In the genomic region with DNA sequence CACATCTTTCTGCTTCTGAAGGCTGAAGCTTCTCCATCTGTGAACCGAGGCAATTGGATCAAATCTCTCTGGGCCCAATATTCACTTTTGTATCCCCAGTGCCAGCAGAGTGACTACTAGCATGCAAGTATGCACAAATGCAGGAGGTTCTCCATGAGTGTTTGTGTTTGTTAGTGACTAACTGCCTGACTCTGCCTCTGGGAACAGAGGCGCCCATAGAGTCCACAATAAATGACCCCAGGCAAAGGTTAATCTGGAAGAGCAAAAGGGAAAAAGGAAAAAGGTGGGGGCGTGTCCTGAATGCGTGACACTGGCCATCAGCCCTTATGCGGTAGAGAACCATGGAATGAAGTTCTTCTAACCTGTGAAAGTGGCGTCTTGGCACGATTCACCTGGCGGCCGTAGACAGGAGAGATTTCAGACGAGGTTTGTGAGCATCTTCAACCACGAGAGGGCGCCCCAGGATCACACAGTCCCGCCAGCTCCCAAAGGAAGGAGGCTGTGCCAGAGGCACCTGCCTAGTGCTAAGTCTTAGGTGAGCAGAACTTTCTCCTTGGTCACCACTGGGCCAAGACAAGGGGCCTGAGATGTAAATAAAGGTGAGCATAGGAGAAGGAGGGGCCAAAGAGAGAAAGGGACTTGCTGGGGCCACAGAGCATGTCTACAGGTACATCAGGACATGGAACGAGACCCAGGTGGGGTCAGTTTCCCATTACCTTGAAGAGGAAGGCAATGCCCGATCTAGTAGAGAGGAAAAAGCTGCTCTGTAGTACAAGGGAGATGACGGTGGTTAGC, we compare ENCODE assay signal across 8 cellular contexts. TPM values are rescaled to one million over a fixed set of nuclear protein-coding genes. Genes with fewer than 3 reads are reported as not detected.
DNase-seq lines count a peak whose midpoint lies in the region; ATAC-seq and TF ChIP-seq lines count a peak whose summit lies in the region.

No MANE protein-coding gene starts in this region.

- no peaks in the 10 kb centered on the region for H3K27me3 ChIP-seq in BJ (ENCODE audit: control insufficient read depth, insufficient read depth, low read length)

- ATAC-seq in left lobe of liver (peak; percentile 90), HG02852 (IDR thresholded peaks at IDR 0.05; ENCODE audit: unreplicated experiment) (no peak)

- DNase-seq in BJ (ENCODE audit: low read depth) (no peak), HEK293T (ENCODE audit: extremely low spot score) (peak; percentile 68), NCI-H2227 treated with DMSO at 0.1 percent for 48 hours (lab: John Stamatoyannopoulos, UW) (peak; percentile 57), cerebellar cortex (ENCODE audit: low spot score) (peak; percentile 88), left lobe of liver (ENCODE audit: low spot score) (peak; percentile 91)
- peak; percentile 90 for DNase-seq in activated CD4-positive, CD25-positive, alpha-beta regulatory T cell treated with anti-CD3 and anti-CD28 coated beads, Interleukin-2, amount 50 U/mL, for 72 hours
- peak; percentile 73 to 86 for DNase-seq in stimulated activated CD4-positive, alpha-beta T cell treated with anti-CD3 and anti-CD28 coated beads, Interleukin-4, amount 100 ng/mL, for 4 hours

- H3K4me3 ChIP-seq in BJ (ENCODE audit: low read depth, low read length), result no peak overlapping the region

- CTCF ChIA-PET in BJ (lab: Yijun Ruan, JAX) (interaction anchor here (0.7 to 24.4 kb wide), 33 partner anchors 10 to 364 kb away, joined by 3 to 416 read pairs (median 4); no protein-coding TSS in a partner anchor), HEK293T (lab: Yijun Ruan, JAX) (interaction anchor here (0.6 to 4.3 kb wide), 6 partner anchors 12 to 225 kb away, joined by 3 to 23 read pairs (median 5); no protein-coding TSS in a partner anchor)

- TF ChIP-seq CTCF in BJ (IDR thresholded peaks at IDR 0.05; ENCODE audit: insufficient read depth, low read depth, low read length), result peak; percentile 87

- H3K36me3 ChIP-seq in BJ (ENCODE audit: control insufficient read depth, insufficient read depth, low read length), result no peaks in the 10 kb centered on the region

- POLR2A ChIA-PET in BJ (lab: Charles Lee), result no interaction called here
- POLR2A ChIA-PET in HEK293T (lab: Yijun Ruan, JAX), result no interaction called here

TF ChIP-seq in HEK293T, 16 proteins besides CTCF, POLR2A, EP300 and RAD21:
- no peak for TF ChIP-seq FOXA1 (IDR thresholded peaks at IDR 0.05)
- TF ChIP-seq NFRKB (IDR thresholded peaks at IDR 0.05), result no peak
- TF ChIP-seq ARNT (IDR thresholded peaks at IDR 0.05), result no peak
- TF ChIP-seq L3MBTL2 (conservative IDR thresholded peaks at IDR 0.05), result no peak
- TF ChIP-seq ZNF384 (IDR thresholded peaks at IDR 0.05), result no peak
- no peak for TF ChIP-seq SP1 (IDR thresholded peaks at IDR 0.05)
- TF ChIP-seq LEF1 (IDR thresholded peaks at IDR 0.05; ENCODE audit: borderline replicate concordance), result no peak
- TF ChIP-seq TARDBP (IDR thresholded peaks at IDR 0.05), result no peak
- TF ChIP-seq SUZ12 (IDR thresholded peaks at IDR 0.05), result no peak

RNA-seq across cellular contexts. Expression of a gene that starts 44.2 kb away (rescaled TPM):
- 0.45 and 0.67 TPM in 2 replicates for polyA plus RNA-seq in BJ (2011; rRNA removed)
- 0.33 and 0.77 TPM in 2 replicates for polyA minus RNA-seq in BJ (2011; rRNA and poly(A)+ RNA removed)
- total RNA-seq in left lobe of liver, result 7.5 TPM
